17 cellular contexts compared by ENCODE assay signal in the genomic region with DNA sequence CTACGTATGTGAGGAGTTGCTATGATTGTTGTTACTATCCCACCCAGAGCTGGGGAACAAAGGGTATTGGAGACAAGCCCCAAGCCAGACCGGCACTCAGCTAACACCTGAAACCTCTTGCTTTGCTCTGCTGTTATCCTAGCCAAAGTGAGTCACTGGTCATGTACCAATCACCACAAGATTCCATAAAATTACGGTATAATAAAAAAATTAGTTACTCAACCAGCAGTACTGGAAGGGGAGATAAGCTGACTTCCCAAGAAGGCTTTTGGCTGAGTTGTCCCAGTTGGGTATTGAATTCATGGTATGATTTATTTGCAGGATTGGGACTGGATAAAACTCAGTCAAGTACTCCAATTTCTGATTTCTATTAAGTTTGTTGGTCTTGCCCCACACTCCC. TPM values are rescaled to one million over a fixed set of nuclear protein-coding genes. Genes with fewer than 3 reads are reported as not detected.
DNase-seq lines count a peak whose midpoint lies in the region; ATAC-seq, FAIRE-seq and TF ChIP-seq lines count a peak whose summit lies in the region.
"Had no signal": no experiment of that assay in that cellular context is flagged by ENCODE, and none has a peak within 500 bp of the region (broad histone marks: within the 10 kb centered on the region; RNA-seq: fewer than 3 reads in every experiment).

No MANE protein-coding gene starts in this region.

- H3K36me3 Mint-ChIP-seq in astrocyte (ENCODE audit: low read depth, unreplicated experiment), result no peaks in the 10 kb centered on the region
- H3K36me3 Mint-ChIP-seq: naive B cell had no signal

- peaks cover 4% of the 10 kb centered on the region for H4K20me1 ChIP-seq in astrocyte (ENCODE audit: insufficient read depth, low read length)

- peaks cover 69% of the 10 kb centered on the region for H3K79me2 ChIP-seq in astrocyte (ENCODE audit: insufficient read depth, low read length)

- ATAC-seq in HG02642 (IDR thresholded peaks at IDR 0.05; ENCODE audit: poor library complexity, unreplicated experiment), result no peak

- no peaks in the 10 kb centered on the region for H3K9me3 Mint-ChIP-seq in astrocyte (ENCODE audit: unreplicated experiment)

- H3K4me3 ChIP-seq in astrocyte (ENCODE audit: insufficient read depth, low read depth, low read length), result peak overlapping the region; percentile 38
- peak overlapping the region; percentile 15 to 22 for H3K4me3 ChIP-seq in foreskin fibroblast (ENCODE audit: low read depth in 1 of 2, low read length in 2 of 2)
- H3K4me3 ChIP-seq in uterus, result no peak overlapping the region
- H3K4me3 ChIP-seq: tibial artery had no signal

- H3K9ac ChIP-seq in astrocyte (ENCODE audit: low read length), result peak overlapping the region; percentile 76

- H3K4me2 ChIP-seq in astrocyte (ENCODE audit: low read length), result peak overlapping the region; percentile 90

- H2AFZ ChIP-seq in astrocyte (ENCODE audit: low read depth, low read length), result no peak overlapping the region

- TF ChIP-seq CTCF in astrocyte (IDR thresholded peaks at IDR 0.05; ENCODE audit: insufficient read depth, low read depth, low read length) (no peak), foreskin fibroblast (IDR thresholded peaks at IDR 0.05; ENCODE audit: low read depth, low read length) (no peak), uterus (IDR thresholded peaks at IDR 0.05) (no peak)

- no peak overlapping the region for H3K27ac Mint-ChIP-seq in astrocyte (ENCODE audit: unreplicated experiment)
- H3K27ac Mint-ChIP-seq: naive B cell had no signal

- no peaks in the 10 kb centered on the region for H3K27me3 Mint-ChIP-seq in astrocyte (ENCODE audit: low read depth, unreplicated experiment)
- H3K27me3 Mint-ChIP-seq: naive B cell had no signal

- intact Hi-C loops in uterus (cut with DNase I; ENCODE audit: low total_unique reads), result no loop called here

- no peaks in the 10 kb centered on the region for H3K27me3 ChIP-seq in astrocyte (ENCODE audit: insufficient read depth, low read length)
- no peaks in the 10 kb centered on the region for H3K27me3 ChIP-seq in uterus
- H3K27me3 ChIP-seq: tibial artery had no signal

- TF ChIP-seq POLR2A in H54 (IDR thresholded peaks at IDR 0.05; ENCODE audit: low read depth, low read length) (no peak), uterus (IDR thresholded peaks at IDR 0.05) (no peak)

- peaks cover 3% of the 10 kb centered on the region for H3K36me3 ChIP-seq in astrocyte (ENCODE audit: insufficient read depth, low read length)
- H3K36me3 ChIP-seq in uterus, result no peaks in the 10 kb centered on the region
- H3K36me3 ChIP-seq: tibial artery, WERI-Rb-1 had no signal

- H3K27ac ChIP-seq in astrocyte (ENCODE audit: low read depth, low read length) (peak overlapping the region; percentile 95), uterus (peak overlapping the region; percentile 43 to 78)
- H3K27ac ChIP-seq: tibial artery, WERI-Rb-1 had no signal

- DNase-seq in H54 (ENCODE audit: insufficient read length, low spot score) (no peak), astrocyte (ENCODE audit: low read depth) (peak; percentile 85), foreskin fibroblast (peak; percentile 60 to 75), uterus (peak in 1 of 2 donors; percentile 20), frontal cortex (ENCODE audit: low spot score in 2 of 2) (no peak), NCI-H2081 treated with DMSO at 0.1 percent for 48 hours (lab: John Stamatoyannopoulos, UW) (no peak)
- DNase-seq: activated CD8-positive, alpha-beta memory T cell treated with anti-CD3 and anti-CD28 coated beads for 24 hours; activated effector memory CD4-positive, alpha-beta T cell treated with anti-CD3 and anti-CD28 coated beads, Interleukin-2, amount 50 U/mL, for 16 hours; caudate nucleus; hypothalamus; naive B cell; NCI-H1417 treated with DMSO at 0.1 percent for 48 hours; NCI-H446; tibial artery; WERI-Rb-1 had no signal

- H3K4me1 Mint-ChIP-seq in astrocyte (ENCODE audit: low read depth, unreplicated experiment), result peaks cover 33% of the 10 kb centered on the region

- H3K4me1 ChIP-seq in astrocyte (ENCODE audit: insufficient read depth, low read length) (peaks cover 25% of the 10 kb centered on the region), uterus (no peaks in the 10 kb centered on the region)

- FAIRE-seq in H54 (lab: Jason Lieb, UNC), result peak; percentile 77
- peak; percentile 92 for FAIRE-seq in astrocyte (lab: Jason Lieb, UNC)
- no peak for FAIRE-seq in frontal cortex (lab: Jason Lieb, UNC)
- FAIRE-seq: G401.6 had no signal

- H3K4me3 Mint-ChIP-seq in astrocyte (ENCODE audit: unreplicated experiment), result peak overlapping the region; percentile 75
- H3K4me3 Mint-ChIP-seq: naive B cell had no signal

- H3K9me3 ChIP-seq in astrocyte (ENCODE audit: insufficient read depth, low read depth, low read length) (no peaks in the 10 kb centered on the region), uterus (no peaks in the 10 kb centered on the region)
- H3K9me3 ChIP-seq: tibial artery had no signal

RNA-seq across cellular contexts. Expression of gene EDA2R, which starts 5.3 kb away (rescaled TPM):
- 20.8 and 25.3 TPM in 2 replicates for total RNA-seq in astrocyte
- total RNA-seq in uterus, result 10 to 100 TPM in 1 of 4 donors, 1 to 10 TPM in 2, not detected in 1; 3.2 to 12.0 (median 9.8) TPM
- total RNA-seq in frontal cortex, result 1.2 TPM

Comparison
In these comparisons a context has a peak if more than half of its experiments do, and no peak if none do; other contexts are left out.
1. DNase-seq: peak in astrocyte (single experiment) and foreskin fibroblast (2 of 2); none in H54 (single experiment), frontal cortex (0 of 2) and NCI-H2081 treated with DMSO at 0.1 percent for 48 hours (single experiment).
2. H3K4me3 ChIP-seq: peak in astrocyte (single experiment) and foreskin fibroblast (2 of 2); none in uterus (0 of 2).